ENCODE assay signal across 18 cellular contexts in genomic region chr3:52403271-52403841, GRCh38. TPM values are rescaled to one million over a fixed set of nuclear protein-coding genes. Genes with fewer than 3 reads are reported as not detected.
DNase-seq lines count a peak whose midpoint lies in the region; ATAC-seq, FAIRE-seq and TF ChIP-seq lines count a peak whose summit lies in the region.
"Had no signal": no experiment of that assay in that cellular context is flagged by ENCODE, and none has a peak within 500 bp of the region (broad histone marks: within the 10 kb centered on the region; RNA-seq: fewer than 3 reads in every experiment).

No MANE protein-coding gene starts in this region.

- POLR2A ChIA-PET in activated naive CD8-positive, alpha-beta T cell treated with anti-CD3 and anti-CD28 coated beads, Interleukin-2, amount 10 ng/mL, durations not matched to agents 7 days and 5 days (lab: Charles Lee) = no interaction called here
- POLR2A ChIA-PET in HepG2 (lab: Yijun Ruan, JAX) = no interaction called here

- H3K27me3 ChIP-seq in HepG2 (ENCODE audit: control insufficient read depth in 1 of 2, insufficient read depth in 2 of 2, low read length in 2 of 2) (no peaks in the 10 kb centered on the region), sigmoid colon (no peaks in the 10 kb centered on the region)

- no peak overlapping the region for H3K27ac Mint-ChIP-seq in activated naive CD8-positive, alpha-beta T cell treated with anti-CD3 and anti-CD28 coated beads, Interleukin-2, amount 10 ng/mL, durations not matched to agents 7 days and 5 days
- no peak overlapping the region for H3K27ac Mint-ChIP-seq in activated naive CD8-positive, alpha-beta T cell treated with anti-CD3 and anti-CD28 coated beads for 36 hours

- in situ Hi-C loops in HepG2 (cut with HindIII; ENCODE audit: extremely low pct_ligation_motif_present, low pct_unique_long_range_greater_than_20kb) = no loop called here

- peaks cover 3% of the 10 kb centered on the region for H3K4me1 Mint-ChIP-seq in activated naive CD8-positive, alpha-beta T cell treated with anti-CD3 and anti-CD28 coated beads, Interleukin-2, amount 10 ng/mL, durations not matched to agents 7 days and 5 days
- H3K4me1 Mint-ChIP-seq in activated naive CD8-positive, alpha-beta T cell treated with anti-CD3 and anti-CD28 coated beads for 36 hours = peaks cover 9% of the 10 kb centered on the region

- DNase-seq in activated naive CD8-positive, alpha-beta T cell treated with anti-CD3 and anti-CD28 coated beads, Interleukin-2, amount 10 ng/mL, durations not matched to agents 7 days and 5 days = peak; percentile 21
- DNase-seq in activated naive CD8-positive, alpha-beta T cell treated with anti-CD3 and anti-CD28 coated beads for 36 hours = no peak
- DNase-seq in HepG2 (ENCODE audit: low spot score) (no peak), sigmoid colon (peak; percentile 57), DMS79 treated with DMSO at 0.1 percent for 48 hours (lab: John Stamatoyannopoulos, UW) (no peak)
- DNase-seq: Caco-2, DMS53, Karpas-422, NCI-H1105 treated with DMSO at 0.1 percent for 48 hours, NCI-H187 treated with DMSO at 0.1 percent for 48 hours, NCI-H2171, SIG-M5 had no signal

- H3K36me3 ChIP-seq in HepG2 (replicated peaks in 1 of 2; ENCODE audit: control insufficient read depth in 1 of 2, insufficient read depth in 2 of 2, low read length in 2 of 2) (peaks cover 28 to 71% of the 10 kb centered on the region in 2 experiments), sigmoid colon (peaks cover 44 to 82% (median 61%) of the 10 kb centered on the region in 4 donors)

- 98% methylated on average over 17 of the region's 19 CpGs for WGBS in HepG2 (ENCODE audit: low lambda C conversion rate)
- 95 to 96% methylated on average over 19 of the region's 19 CpGs for WGBS in sigmoid colon, 2 donors

- H3K79me2 ChIP-seq in HepG2 (ENCODE audit: insufficient read depth, low read length) = peaks cover 4% of the 10 kb centered on the region

- no peak overlapping the region for H3K4me3 Mint-ChIP-seq in activated naive CD8-positive, alpha-beta T cell treated with anti-CD3 and anti-CD28 coated beads, Interleukin-2, amount 10 ng/mL, durations not matched to agents 7 days and 5 days
- H3K4me3 Mint-ChIP-seq in activated naive CD8-positive, alpha-beta T cell treated with anti-CD3 and anti-CD28 coated beads for 36 hours = no peak overlapping the region

- CTCF ChIA-PET in HepG2 (lab: Yijun Ruan, JAX; ENCODE audit: low intra/inter-chr PET ratio, low total read pairs) = no interaction called here

- intact Hi-C loops in HepG2 (cut with micrococcal nuclease; ENCODE audit: unreplicated experiment) (no loop called here), sigmoid colon (cut with DNase I) (no loop called here)

- H3K4me3 ChIP-seq in HepG2 (replicated peaks in 1 of 3; ENCODE audit: insufficient read depth in 1 of 3, low read depth in 2 of 3, low read length in 3 of 3) (no peak overlapping the region), sigmoid colon (no peak overlapping the region)
- H3K4me3 ChIP-seq: A549 had no signal

- H3K9me3 Mint-ChIP-seq in activated naive CD8-positive, alpha-beta T cell treated with anti-CD3 and anti-CD28 coated beads, Interleukin-2, amount 10 ng/mL, durations not matched to agents 7 days and 5 days = no peaks in the 10 kb centered on the region
- H3K9me3 Mint-ChIP-seq in activated naive CD8-positive, alpha-beta T cell treated with anti-CD3 and anti-CD28 coated beads for 36 hours = no peaks in the 10 kb centered on the region

- no peak overlapping the region for H3K4me2 ChIP-seq in HepG2 (ENCODE audit: low read depth, low read length)
- H3K4me2 ChIP-seq: A549 had no signal

- no peaks in the 10 kb centered on the region for H3K27me3 Mint-ChIP-seq in activated naive CD8-positive, alpha-beta T cell treated with anti-CD3 and anti-CD28 coated beads, Interleukin-2, amount 10 ng/mL, durations not matched to agents 7 days and 5 days
- no peaks in the 10 kb centered on the region for H3K27me3 Mint-ChIP-seq in activated naive CD8-positive, alpha-beta T cell treated with anti-CD3 and anti-CD28 coated beads for 36 hours

- H3K9me3 ChIP-seq in HepG2 (ENCODE audit: low read length) (no peaks in the 10 kb centered on the region), sigmoid colon (no peaks in the 10 kb centered on the region)
- H3K9me3 ChIP-seq: A549, Caco-2 had no signal

- BruUV-seq in HepG2 (replicated peaks; lab: Mats Ljungman, UMichigan) = no TSS peak

- TF ChIP-seq CTCF in HepG2 (CRISPR knock-in tag; IDR thresholded peaks at IDR 0.05) = no peak
- no peak for TF ChIP-seq CTCF in sigmoid colon (IDR thresholded peaks at IDR 0.05)

- no peak for ATAC-seq in activated naive CD8-positive, alpha-beta T cell treated with anti-CD3 and anti-CD28 coated beads, Interleukin-2, amount 10 ng/mL, durations not matched to agents 7 days and 5 days (ENCODE audit: low read depth)
- ATAC-seq in HepG2 = no peak
- no peak for ATAC-seq in HG03521 (IDR thresholded peaks at IDR 0.05; ENCODE audit: unreplicated experiment)
- no peak for ATAC-seq in GM21717 (IDR thresholded peaks at IDR 0.05; ENCODE audit: unreplicated experiment)
- ATAC-seq: A549, Panc1 had no signal

- H3K9ac ChIP-seq in HepG2 (ENCODE audit: insufficient read depth, low read depth, low read length) = no peak overlapping the region

- peak; percentile 8 for TF ChIP-seq POLR2A in GM19193 (IDR thresholded peaks at IDR 0.05; ENCODE audit: extremely low read depth, insufficient read depth, insufficient read length)
- no peak for TF ChIP-seq POLR2A in HepG2 (IDR thresholded peaks at IDR 0.05; ENCODE audit: insufficient read depth in 1 of 2, low read depth in 2 of 2, low read length in 2 of 2)
- TF ChIP-seq POLR2A in sigmoid colon (IDR thresholded peaks at IDR 0.05) = no peak

- no peak for TF ChIP-seq RAD21 in HepG2 (CRISPR knock-in tag; IDR thresholded peaks at IDR 0.05)

- no peak for FAIRE-seq in HepG2 (lab: Jason Lieb, UNC)
- FAIRE-seq: A549, H54 had no signal

- peaks cover 22% of the 10 kb centered on the region for H3K36me3 Mint-ChIP-seq in activated naive CD8-positive, alpha-beta T cell treated with anti-CD3 and anti-CD28 coated beads, Interleukin-2, amount 10 ng/mL, durations not matched to agents 7 days and 5 days
- H3K36me3 Mint-ChIP-seq in activated naive CD8-positive, alpha-beta T cell treated with anti-CD3 and anti-CD28 coated beads for 36 hours = peaks cover 9% of the 10 kb centered on the region

- H2AFZ ChIP-seq in HepG2 (ENCODE audit: low read length) = no peak overlapping the region

- H3K4me1 ChIP-seq in HepG2 (ENCODE audit: insufficient read depth, low read length) (peaks cover 12% of the 10 kb centered on the region), sigmoid colon (peaks cover 0 to 15% (median 10%) of the 10 kb centered on the region in 4 donors)
- H3K4me1 ChIP-seq: Caco-2 had no signal

- H3K27ac ChIP-seq in HepG2 (ENCODE audit: extremely low read length, insufficient read depth, low read length) (no peak overlapping the region), sigmoid colon (no peak overlapping the region)
- H3K27ac ChIP-seq: A549 had no signal

- TF ChIP-seq EP300 in HepG2 (IDR thresholded peaks at IDR 0.05; ENCODE audit: low read depth in 2 of 2, low read length in 2 of 2) (no peak), HepG2 (CRISPR knock-in tag; IDR thresholded peaks at IDR 0.05; ENCODE audit: borderline replicate concordance) (no peak), sigmoid colon (IDR thresholded peaks at IDR 0.05) (no peak)

- no peaks in the 10 kb centered on the region for H4K20me1 ChIP-seq in HepG2 (ENCODE audit: insufficient read depth, low read length)

RNA-seq across cellular contexts. Expression of gene BAP1, which starts 6.5 kb away (rescaled TPM):
- total RNA-seq in activated naive CD8-positive, alpha-beta T cell treated with anti-CD3 and anti-CD28 coated beads, Interleukin-2, amount 10 ng/mL, durations not matched to agents 7 days and 5 days = 100 to 1,000 TPM in 1 of 2 experiments, 10 to 100 TPM in 1; 96.8 to 103 TPM
- total RNA-seq in activated naive CD8-positive, alpha-beta T cell treated with anti-CD3 and anti-CD28 coated beads for 36 hours = 100 to 1,000 TPM; 104 to 107 TPM
- 46.9 and 59.1 TPM in 2 replicates for total RNA-seq in HepG2 (2016; rRNA removed; fragmentation: Illumina TruSeq; extraction: Trizol)
- 21.1 and 21.7 TPM in 2 replicates for total RNA-seq in HepG2 (2016; cell fraction: cytosol; rRNA removed; fragmentation: Illumina TruSeq; extraction: Trizol; ENCODE audit: low read depth)
- total RNA-seq in HepG2 (2016; cell fraction: insoluble cytoplasmic fraction; rRNA removed; fragmentation: Illumina TruSeq; extraction: Trizol) = 42.9 and 60.4 TPM in 2 replicates
- total RNA-seq in HepG2 (2016; cell fraction: membrane; rRNA removed; fragmentation: Illumina TruSeq; extraction: Trizol) = 58.0 and 59.4 TPM in 2 replicates
- 36.8 and 40.5 TPM in 2 replicates for total RNA-seq in HepG2 (2016; cell fraction: nucleus; rRNA removed; fragmentation: Illumina TruSeq; extraction: Trizol)
- 66.1 and 67.1 TPM in 2 replicates for polyA plus RNA-seq in HepG2 (2011; rRNA removed)
- 48.2 and 60.5 TPM in 2 replicates for polyA plus RNA-seq in HepG2 (2011; cell fraction: cytosol; rRNA removed)
- 163 and 192 TPM in 2 replicates for polyA plus RNA-seq in HepG2 (2011; cell fraction: nucleus; rRNA removed)
- polyA plus RNA-seq in HepG2 (2012) = 45.8 and 59.1 TPM in 2 replicates
- 15.5 and 16.5 TPM in 2 replicates for polyA plus RNA-seq in HepG2 (2016; cell fraction: cytosol; fragmentation: Illumina TruSeq; extraction: Trizol; ENCODE audit: low read depth)
- polyA plus RNA-seq in HepG2 (2016; cell fraction: insoluble cytoplasmic fraction; fragmentation: Illumina TruSeq; extraction: Trizol; ENCODE audit: low read depth) = 43.9 and 49.5 TPM in 2 replicates
- polyA plus RNA-seq in HepG2 (2016; cell fraction: membrane; fragmentation: Illumina TruSeq; extraction: Trizol; ENCODE audit: low read depth) = 45.8 and 47.0 TPM in 2 replicates
- polyA plus RNA-seq in HepG2 (2016; cell fraction: nucleus; fragmentation: Illumina TruSeq; extraction: Trizol; ENCODE audit: insufficient read depth, low read depth) = 76.0 and 87.9 TPM in 2 replicates
- 109 and 119 TPM in 2 replicates for polyA minus RNA-seq in HepG2 (2011; rRNA and poly(A)+ RNA removed; ENCODE audit: low replicate concordance)
- 30.5 and 32.0 TPM in 2 replicates for polyA minus RNA-seq in HepG2 (2011; cell fraction: cytosol; rRNA and poly(A)+ RNA removed)
- 42.9 and 47.1 TPM in 2 replicates for polyA minus RNA-seq in HepG2 (2011; cell fraction: nucleus; rRNA and poly(A)+ RNA removed)
- total RNA-seq in sigmoid colon = 10 to 100 TPM; 46.0 to 59.5 (median 52.0) TPM
- polyA plus RNA-seq in sigmoid colon = 10 to 100 TPM; 47.2 to 83.0 (median 50.5) TPM

RNA-seq across cellular contexts. Expression of gene PHF7, which starts 7.1 kb away (rescaled TPM):
- total RNA-seq in activated naive CD8-positive, alpha-beta T cell treated with anti-CD3 and anti-CD28 coated beads, Interleukin-2, amount 10 ng/mL, durations not matched to agents 7 days and 5 days = 10 to 100 TPM; 19.2 to 20.6 TPM
- total RNA-seq in activated naive CD8-positive, alpha-beta T cell treated with anti-CD3 and anti-CD28 coated beads for 36 hours = 10 to 100 TPM; 15.4 to 16.6 TPM
- total RNA-seq in HepG2 (2016; rRNA removed; fragmentation: Illumina TruSeq; extraction: Trizol) (4.5 and 5.2 TPM in 2 replicates), sigmoid colon (10 to 100 TPM in 3 of 4 donors, 1 to 10 TPM in 1; 8.9 to 14.1 (median 11.9) TPM)
- 6.6 and 9.4 TPM in 2 replicates for total RNA-seq in HepG2 (2016; cell fraction: cytosol; rRNA removed; fragmentation: Illumina TruSeq; extraction: Trizol; ENCODE audit: low read depth)
- 4.7 TPM in 2 replicates for total RNA-seq in HepG2 (2016; cell fraction: insoluble cytoplasmic fraction; rRNA removed; fragmentation: Illumina TruSeq; extraction: Trizol)
- total RNA-seq in HepG2 (2016; cell fraction: membrane; rRNA removed; fragmentation: Illumina TruSeq; extraction: Trizol) = 8.8 and 9.5 TPM in 2 replicates
- total RNA-seq in HepG2 (2016; cell fraction: nucleus; rRNA removed; fragmentation: Illumina TruSeq; extraction: Trizol) = 5.2 and 5.7 TPM in 2 replicates
- polyA plus RNA-seq in HepG2 (2011; rRNA removed) (8.8 and 12.6 TPM in 2 replicates), sigmoid colon (10 to 100 TPM in 1 of 3 donors, 1 to 10 TPM in 2; 5.3 to 10.5 (median 9.0) TPM)
- 5.8 and 6.9 TPM in 2 replicates for polyA plus RNA-seq in HepG2 (2011; cell fraction: cytosol; rRNA removed)
- polyA plus RNA-seq in HepG2 (2011; cell fraction: nucleus; rRNA removed) = 20.4 and 21.4 TPM in 2 replicates
- polyA plus RNA-seq in HepG2 (2012) = 6.3 and 8.7 TPM in 2 replicates
- 4.0 and 5.7 TPM in 2 replicates for polyA plus RNA-seq in HepG2 (2016; cell fraction: cytosol; fragmentation: Illumina TruSeq; extraction: Trizol; ENCODE audit: low read depth)
- polyA plus RNA-seq in HepG2 (2016; cell fraction: insoluble cytoplasmic fraction; fragmentation: Illumina TruSeq; extraction: Trizol; ENCODE audit: low read depth) = 4.4 and 4.9 TPM in 2 replicates
- polyA plus RNA-seq in HepG2 (2016; cell fraction: membrane; fragmentation: Illumina TruSeq; extraction: Trizol; ENCODE audit: low read depth) = 5.7 and 8.0 TPM in 2 replicates
- polyA plus RNA-seq in HepG2 (2016; cell fraction: nucleus; fragmentation: Illumina TruSeq; extraction: Trizol; ENCODE audit: insufficient read depth, low read depth) = 11.1 and 11.4 TPM in 2 replicates
- polyA minus RNA-seq in HepG2 (2011; rRNA and poly(A)+ RNA removed; ENCODE audit: low replicate concordance) = 6.1 and 6.8 TPM in 2 replicates
- 3.0 and 4.6 TPM in 2 replicates for polyA minus RNA-seq in HepG2 (2011; cell fraction: cytosol; rRNA and poly(A)+ RNA removed)
- polyA minus RNA-seq in HepG2 (2011; cell fraction: nucleus; rRNA and poly(A)+ RNA removed) = 17.4 and 17.6 TPM in 2 replicates

RNA-seq across cellular contexts. Expression of gene SEMA3G, which starts 41.5 kb away (rescaled TPM):
- under 1 TPM; 0.06 to 0.09 TPM for total RNA-seq in activated naive CD8-positive, alpha-beta T cell treated with anti-CD3 and anti-CD28 coated beads, Interleukin-2, amount 10 ng/mL, durations not matched to agents 7 days and 5 days
- under 1 TPM in 1 of 2 experiments, not detected in 1; 0.19 TPM for total RNA-seq in activated naive CD8-positive, alpha-beta T cell treated with anti-CD3 and anti-CD28 coated beads for 36 hours
- total RNA-seq in HepG2 (2016; rRNA removed; fragmentation: Illumina TruSeq; extraction: Trizol) = 2.0 and 6.1 TPM in 2 replicates
- total RNA-seq in HepG2 (2016; cell fraction: cytosol; rRNA removed; fragmentation: Illumina TruSeq; extraction: Trizol; ENCODE audit: low read depth) = 0.44 and 0.61 TPM in 2 replicates
- total RNA-seq in HepG2 (2016; cell fraction: insoluble cytoplasmic fraction; rRNA removed; fragmentation: Illumina TruSeq; extraction: Trizol) = 1.9 and 7.2 TPM in 2 replicates
- total RNA-seq in HepG2 (2016; cell fraction: membrane; rRNA removed; fragmentation: Illumina TruSeq; extraction: Trizol) = 1.0 and 1.1 TPM in 2 replicates
- 5.8 and 8.3 TPM in 2 replicates for total RNA-seq in HepG2 (2016; cell fraction: nucleus; rRNA removed; fragmentation: Illumina TruSeq; extraction: Trizol)
- 8.3 and 13.4 TPM in 2 replicates for polyA plus RNA-seq in HepG2 (2011; rRNA removed)
- polyA plus RNA-seq in HepG2 (2011; cell fraction: cytosol; rRNA removed) = 8.0 and 10.3 TPM in 2 replicates
- polyA plus RNA-seq in HepG2 (2011; cell fraction: nucleus; rRNA removed) = 21.7 and 30.5 TPM in 2 replicates
- 14.2 and 15.4 TPM in 2 replicates for polyA plus RNA-seq in HepG2 (2012)
- polyA plus RNA-seq in HepG2 (2016; cell fraction: cytosol; fragmentation: Illumina TruSeq; extraction: Trizol; ENCODE audit: low read depth) = 0.33 and 0.36 TPM in 2 replicates
- polyA plus RNA-seq in HepG2 (2016; cell fraction: insoluble cytoplasmic fraction; fragmentation: Illumina TruSeq; extraction: Trizol; ENCODE audit: low read depth) = 1.4 and 2.1 TPM in 2 replicates
- polyA plus RNA-seq in HepG2 (2016; cell fraction: membrane; fragmentation: Illumina TruSeq; extraction: Trizol; ENCODE audit: low read depth) = 0.62 and 0.71 TPM in 2 replicates
- polyA plus RNA-seq in HepG2 (2016; cell fraction: nucleus; fragmentation: Illumina TruSeq; extraction: Trizol; ENCODE audit: insufficient read depth, low read depth) = 8.4 and 8.8 TPM in 2 replicates
- 1.2 and 22.3 TPM in 2 replicates for polyA minus RNA-seq in HepG2 (2011; rRNA and poly(A)+ RNA removed; ENCODE audit: low replicate concordance)
- polyA minus RNA-seq in HepG2 (2011; cell fraction: cytosol; rRNA and poly(A)+ RNA removed) = 6.4 and 10.0 TPM in 2 replicates
- polyA minus RNA-seq in HepG2 (2011; cell fraction: nucleus; rRNA and poly(A)+ RNA removed) = 11.9 and 12.6 TPM in 2 replicates
- 1 to 10 TPM; 2.6 to 5.4 (median 4.3) TPM for total RNA-seq in sigmoid colon
- polyA plus RNA-seq in sigmoid colon = 1 to 10 TPM in 1 of 3 donors, under 1 TPM in 2; 0.23 to 7.4 (median 0.60) TPM

RNA-seq across cellular contexts. Expression of gene TNNC1, which starts 50.5 kb away (rescaled TPM):
- 1 to 10 TPM; 3.0 to 3.2 TPM for total RNA-seq in activated naive CD8-positive, alpha-beta T cell treated with anti-CD3 and anti-CD28 coated beads, Interleukin-2, amount 10 ng/mL, durations not matched to agents 7 days and 5 days
- 1 to 10 TPM; 2.9 to 4.2 TPM for total RNA-seq in activated naive CD8-positive, alpha-beta T cell treated with anti-CD3 and anti-CD28 coated beads for 36 hours
- total RNA-seq in HepG2 (2016; rRNA removed; fragmentation: Illumina TruSeq; extraction: Trizol) (11.8 and 18.7 TPM in 2 replicates), sigmoid colon (1 to 10 TPM in 1 of 4 donors, under 1 TPM in 1, not detected in 2; 0.99 to 2.9 TPM)
- 4.4 and 4.6 TPM in 2 replicates for total RNA-seq in HepG2 (2016; cell fraction: cytosol; rRNA removed; fragmentation: Illumina TruSeq; extraction: Trizol; ENCODE audit: low read depth)
- 13.2 and 20.1 TPM in 2 replicates for total RNA-seq in HepG2 (2016; cell fraction: insoluble cytoplasmic fraction; rRNA removed; fragmentation: Illumina TruSeq; extraction: Trizol)
- total RNA-seq in HepG2 (2016; cell fraction: membrane; rRNA removed; fragmentation: Illumina TruSeq; extraction: Trizol) = 2.5 and 5.3 TPM in 2 replicates
- total RNA-seq in HepG2 (2016; cell fraction: nucleus; rRNA removed; fragmentation: Illumina TruSeq; extraction: Trizol) = 5.4 and 5.7 TPM in 2 replicates
- polyA plus RNA-seq in HepG2 (2011; rRNA removed) (36.4 and 39.5 TPM in 2 replicates), sigmoid colon (10 to 100 TPM in 2 of 3 donors, 1 to 10 TPM in 1; 2.6 to 34.2 (median 23.6) TPM)
- 53.0 and 54.8 TPM in 2 replicates for polyA plus RNA-seq in HepG2 (2011; cell fraction: cytosol; rRNA removed)
- polyA plus RNA-seq in HepG2 (2011; cell fraction: nucleus; rRNA removed) = 14.3 and 16.8 TPM in 2 replicates
- 10.9 and 12.3 TPM in 2 replicates for polyA plus RNA-seq in HepG2 (2012)
- polyA plus RNA-seq in HepG2 (2016; cell fraction: cytosol; fragmentation: Illumina TruSeq; extraction: Trizol; ENCODE audit: low read depth) = 3.3 and 4.0 TPM in 2 replicates
- polyA plus RNA-seq in HepG2 (2016; cell fraction: insoluble cytoplasmic fraction; fragmentation: Illumina TruSeq; extraction: Trizol; ENCODE audit: low read depth) = 17.1 and 18.1 TPM in 2 replicates
- 2.7 and 3.3 TPM in 2 replicates for polyA plus RNA-seq in HepG2 (2016; cell fraction: membrane; fragmentation: Illumina TruSeq; extraction: Trizol; ENCODE audit: low read depth)
- polyA plus RNA-seq in HepG2 (2016; cell fraction: nucleus; fragmentation: Illumina TruSeq; extraction: Trizol; ENCODE audit: insufficient read depth, low read depth) = 6.6 and 10.5 TPM in 2 replicates
- 7.0 and 8.2 TPM in 2 replicates for polyA minus RNA-seq in HepG2 (2011; rRNA and poly(A)+ RNA removed; ENCODE audit: low replicate concordance)
- 4.5 and 5.4 TPM in 2 replicates for polyA minus RNA-seq in HepG2 (2011; cell fraction: cytosol; rRNA and poly(A)+ RNA removed)
- polyA minus RNA-seq in HepG2 (2011; cell fraction: nucleus; rRNA and poly(A)+ RNA removed) = 4.5 and 4.6 TPM in 2 replicates

RNA-seq across cellular contexts. Expression of gene NISCH, which starts 52.0 kb away (rescaled TPM):
- 100 to 1,000 TPM; 124 to 125 TPM for total RNA-seq in activated naive CD8-positive, alpha-beta T cell treated with anti-CD3 and anti-CD28 coated beads, Interleukin-2, amount 10 ng/mL, durations not matched to agents 7 days and 5 days
- 10 to 100 TPM; 55.0 to 57.3 TPM for total RNA-seq in activated naive CD8-positive, alpha-beta T cell treated with anti-CD3 and anti-CD28 coated beads for 36 hours
- 15.3 and 27.0 TPM in 2 replicates for total RNA-seq in HepG2 (2016; rRNA removed; fragmentation: Illumina TruSeq; extraction: Trizol)
- 10.8 and 11.5 TPM in 2 replicates for total RNA-seq in HepG2 (2016; cell fraction: cytosol; rRNA removed; fragmentation: Illumina TruSeq; extraction: Trizol; ENCODE audit: low read depth)
- 10.9 and 25.7 TPM in 2 replicates for total RNA-seq in HepG2 (2016; cell fraction: insoluble cytoplasmic fraction; rRNA removed; fragmentation: Illumina TruSeq; extraction: Trizol)
- total RNA-seq in HepG2 (2016; cell fraction: membrane; rRNA removed; fragmentation: Illumina TruSeq; extraction: Trizol) = 11.3 and 12.4 TPM in 2 replicates
- 36.6 and 40.4 TPM in 2 replicates for total RNA-seq in HepG2 (2016; cell fraction: nucleus; rRNA removed; fragmentation: Illumina TruSeq; extraction: Trizol)
- 47.6 and 63.0 TPM in 2 replicates for polyA plus RNA-seq in HepG2 (2011; rRNA removed)
- 17.8 and 20.4 TPM in 2 replicates for polyA plus RNA-seq in HepG2 (2011; cell fraction: cytosol; rRNA removed)
- polyA plus RNA-seq in HepG2 (2011; cell fraction: nucleus; rRNA removed) = 441 and 512 TPM in 2 replicates
- polyA plus RNA-seq in HepG2 (2012) = 31.6 and 39.4 TPM in 2 replicates
- polyA plus RNA-seq in HepG2 (2016; cell fraction: cytosol; fragmentation: Illumina TruSeq; extraction: Trizol; ENCODE audit: low read depth) = 3.2 and 3.7 TPM in 2 replicates
- 9.4 and 12.9 TPM in 2 replicates for polyA plus RNA-seq in HepG2 (2016; cell fraction: insoluble cytoplasmic fraction; fragmentation: Illumina TruSeq; extraction: Trizol; ENCODE audit: low read depth)
- polyA plus RNA-seq in HepG2 (2016; cell fraction: membrane; fragmentation: Illumina TruSeq; extraction: Trizol; ENCODE audit: low read depth) = 6.4 and 6.7 TPM in 2 replicates
- polyA plus RNA-seq in HepG2 (2016; cell fraction: nucleus; fragmentation: Illumina TruSeq; extraction: Trizol; ENCODE audit: insufficient read depth, low read depth) = 96.6 and 101 TPM in 2 replicates
- 50.0 and 58.0 TPM in 2 replicates for polyA minus RNA-seq in HepG2 (2011; rRNA and poly(A)+ RNA removed; ENCODE audit: low replicate concordance)
- 15.2 and 15.4 TPM in 2 replicates for polyA minus RNA-seq in HepG2 (2011; cell fraction: cytosol; rRNA and poly(A)+ RNA removed)
- 97.0 and 102 TPM in 2 replicates for polyA minus RNA-seq in HepG2 (2011; cell fraction: nucleus; rRNA and poly(A)+ RNA removed)
- total RNA-seq in sigmoid colon = 100 to 1,000 TPM in 1 of 4 donors, 10 to 100 TPM in 3; 53.5 to 113 (median 68.4) TPM
- polyA plus RNA-seq in sigmoid colon = 10 to 100 TPM; 14.3 to 47.4 (median 18.0) TPM

Comparison
In these comparisons a context has a peak if more than half of its experiments do, and no peak if none do; other contexts are left out.
1. DNase-seq: peak in activated naive CD8-positive, alpha-beta T cell treated with anti-CD3 and anti-CD28 coated beads, Interleukin-2, amount 10 ng/mL, durations not matched to agents 7 days and 5 days (single experiment) and sigmoid colon (single experiment); none in activated naive CD8-positive, alpha-beta T cell treated with anti-CD3 and anti-CD28 coated beads for 36 hours (single experiment), HepG2 (single experiment) and DMS79 treated with DMSO at 0.1 percent for 48 hours (single experiment).